In the genomic region with DNA sequence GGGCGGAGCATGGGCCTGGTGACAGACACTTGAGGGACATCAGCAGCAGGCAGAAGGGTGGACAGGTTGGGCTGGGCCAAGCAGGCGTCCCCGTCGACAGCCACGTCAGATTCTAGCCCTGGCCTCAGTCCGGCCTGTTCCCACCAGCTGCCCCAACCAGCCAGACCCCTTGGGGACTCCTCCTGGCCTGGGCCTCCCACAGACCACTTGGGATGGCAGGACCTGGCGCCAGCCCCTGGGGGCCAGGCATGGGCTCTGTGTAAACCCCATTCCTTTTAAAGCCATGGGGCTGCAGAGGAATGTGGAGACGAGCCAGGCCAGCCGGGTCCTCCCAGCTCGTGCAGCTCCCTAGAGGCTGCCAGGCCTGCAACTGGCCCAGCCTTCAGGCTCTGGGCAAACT, we compare ENCODE assay signal across 29 cellular contexts. TPM values are rescaled to one million over a fixed set of nuclear protein-coding genes. Genes with fewer than 3 reads are reported as not detected.
DNase-seq lines count a peak whose midpoint lies in the region; ATAC-seq, FAIRE-seq and TF ChIP-seq lines count a peak whose summit lies in the region.
"Had no signal": no experiment of that assay in that cellular context is flagged by ENCODE, and none has a peak within 500 bp of the region (broad histone marks: within the 10 kb centered on the region; RNA-seq: fewer than 3 reads in every experiment).

No MANE protein-coding gene starts in this region.

- no peak overlapping the region for H3K9ac ChIP-seq in GM12878 (ENCODE audit: control insufficient read depth, insufficient read depth, low read length)
- H3K9ac ChIP-seq: BLaER1 treated with 17β-estradiol and CSF1 and Interleukin-3, amounts not matched to agents 10 nM and 100 nM had no signal

- DNase-seq in GM12878 (ENCODE audit: low read depth, low spot score) (no peak), cardiac septum (ENCODE audit: low spot score) (peak; percentile 88), uterus (peak in 1 of 2 donors; percentile 57), medulla oblongata (ENCODE audit: extremely low spot score) (no peak), progenitor cell of endocrine pancreas (ENCODE audit: low spot score, unreplicated experiment) (no peak)
- DNase-seq in activated naive CD4-positive, alpha-beta T cell (lab: John Stamatoyannopoulos, UW) = no peak
- DNase-seq: activated B cell treated with CpG ODN at 0.5 μM for 24 hours; activated CD4-positive, alpha-beta T cell treated with anti-CD3 and anti-CD28 coated beads, Interleukin-2, amount 50 U/mL, for 1 hour; activated naive CD4-positive, alpha-beta T cell treated with anti-CD3 and anti-CD28 coated beads, Interleukin-2, amount 50 U/mL, for 16 hours; amniotic stem cell; COR-L47; endodermal cell; H9; left lung; midbrain; NCI-H1105; NCI-H1930; NCI-H526 treated with DMSO at 0.1 percent for 48 hours; ovary; right lobe of liver; stimulated activated CD4-positive, alpha-beta T cell treated with anti-CD3 and anti-CD28 coated beads, Interleukin-15, amount 100 ng/mL, for 24 hours; stimulated activated naive CD4-positive, alpha-beta T cell; thyroid gland had no signal

- H3K4me3 ChIP-seq in GM12878 (no peak overlapping the region), muscle layer of duodenum (ENCODE audit: low read depth in 1 of 2, low read length in 2 of 2) (no peak overlapping the region), uterus (no peak overlapping the region)
- H3K4me3 ChIP-seq: BLaER1 treated with 17β-estradiol and CSF1 and Interleukin-3, amounts not matched to agents 10 nM and 100 nM; left lung; ovary; right lobe of liver; SJSA1; thyroid gland had no signal

- 100% methylated on average over 10 of the region's 10 CpGs for WGBS in GM12878 (ENCODE audit: insufficient coverage, insufficient replicate concordance, low lambda C conversion rate, missing lambda C conversion rate)

- TF ChIP-seq CTCF in GM12878 (IDR thresholded peaks at IDR 0.05 in 2 of 3, conservative IDR thresholded peaks at IDR 0.05 in 1 of 3; ENCODE audit: control insufficient read depth in 2 of 3, extremely low read depth in 1 of 3, insufficient read depth in 1 of 3, low read depth in 3 of 3, low read length in 3 of 3) = no peak
- TF ChIP-seq CTCF in uterus (IDR thresholded peaks at IDR 0.05) = no peak
- TF ChIP-seq CTCF in progenitor cell of endocrine pancreas (IDR thresholded peaks at IDR 0.05; ENCODE audit: unreplicated experiment) = no peak

- H2AFZ ChIP-seq in GM12878 (ENCODE audit: control insufficient read depth, low read depth, low read length) = no peak overlapping the region

- no peak overlapping the region for H3K27ac ChIP-seq in GM12878 (ENCODE audit: control insufficient read depth, insufficient read depth)
- H3K27ac ChIP-seq in muscle layer of duodenum (ENCODE audit: low read length) = peak overlapping the region; percentile 39
- H3K27ac ChIP-seq in uterus = peak overlapping the region; percentile 64 to 65
- H3K27ac ChIP-seq: ovary, right lobe of liver, SJSA1, thyroid gland had no signal

- no TSS peak for BruUV-seq in GM12878 (replicated peaks; lab: Mats Ljungman, UMichigan)

- H3K9me3 Mint-ChIP-seq in progenitor cell of endocrine pancreas (ENCODE audit: low read depth) = no peaks in the 10 kb centered on the region
- H3K9me3 Mint-ChIP-seq: activated B cell treated with CpG ODN at 0.5 μM for 24 hours; endodermal cell; H9; natural killer cell treated with Interleukin-12 subunit alpha and Interleukin-12 subunit beta and Interleukin-15 and Interleukin-18, amount 100 ng/mL, for 72 hours had no signal

- no peak overlapping the region for H3K27ac Mint-ChIP-seq in progenitor cell of endocrine pancreas
- H3K27ac Mint-ChIP-seq: activated B cell treated with CpG ODN at 0.5 μM for 24 hours, endodermal cell had no signal

- H3K4me3 Mint-ChIP-seq in progenitor cell of endocrine pancreas (ENCODE audit: low read depth) = no peak overlapping the region
- H3K4me3 Mint-ChIP-seq: activated B cell treated with CpG ODN at 0.5 μM for 24 hours; endodermal cell; H9; natural killer cell treated with Interleukin-12 subunit alpha and Interleukin-12 subunit beta and Interleukin-15 and Interleukin-18, amount 100 ng/mL, for 72 hours had no signal

- POLR2A ChIA-PET in GM12878 (lab: Charles Lee) = no interaction called here

- no peaks in the 10 kb centered on the region for H3K4me1 ChIP-seq in GM12878 (ENCODE audit: control insufficient read depth, insufficient read depth, low read length)
- peaks cover 0 to 29% of the 10 kb centered on the region in 2 donors for H3K4me1 ChIP-seq in muscle layer of duodenum (ENCODE audit: control insufficient read depth in 1 of 2, insufficient read depth in 2 of 2, low read length in 2 of 2)
- H3K4me1 ChIP-seq in uterus = peaks cover 0 to 8% of the 10 kb centered on the region in 2 donors

- no peaks in the 10 kb centered on the region for H3K79me2 ChIP-seq in GM12878 (ENCODE audit: control insufficient read depth, insufficient read depth, low read length)

- H3K27me3 ChIP-seq in GM12878 (replicated peaks in 1 of 2; ENCODE audit: control insufficient read depth in 2 of 2, insufficient read depth in 2 of 2, low read length in 1 of 2) = no peaks in the 10 kb centered on the region
- H3K27me3 ChIP-seq in muscle layer of duodenum (ENCODE audit: low read depth, low read length) = no peaks in the 10 kb centered on the region
- H3K27me3 ChIP-seq in uterus = no peaks in the 10 kb centered on the region
- H3K27me3 ChIP-seq: BLaER1 treated with 17β-estradiol and CSF1 and Interleukin-3, amounts not matched to agents 10 nM and 100 nM; left lung; ovary; right lobe of liver; SJSA1; thyroid gland had no signal

- CTCF ChIA-PET in GM12878 (lab: Yijun Ruan, JAX) = interaction anchor here (0.9 to 8.9 kb wide), 4 partner anchors 21 to 166 kb away, joined by 3 to 94 read pairs (median 10); partner anchors contain the start of gene CABIN1

- H3K4me2 ChIP-seq in GM12878 (ENCODE audit: control insufficient read depth, insufficient read depth) = no peak overlapping the region
- H3K4me2 ChIP-seq: BLaER1 treated with 17β-estradiol and CSF1 and Interleukin-3, amounts not matched to agents 10 nM and 100 nM had no signal

- H3K9me3 ChIP-seq in GM12878 (replicated peaks; ENCODE audit: control insufficient read depth, insufficient read depth, low read length) (no peaks in the 10 kb centered on the region), muscle layer of duodenum (ENCODE audit: control insufficient read depth in 1 of 2, low read length in 2 of 2) (no peaks in the 10 kb centered on the region), uterus (no peaks in the 10 kb centered on the region)
- H3K9me3 ChIP-seq: BLaER1 treated with 17β-estradiol and CSF1 and Interleukin-3, amounts not matched to agents 10 nM and 100 nM; left lung; ovary; right lobe of liver; SJSA1; thyroid gland had no signal

- no peak for FAIRE-seq in GM12878 (lab: Jason Lieb, UNC)
- FAIRE-seq: G401.6, RCC 7860 had no signal

- no peaks in the 10 kb centered on the region for H3K27me3 Mint-ChIP-seq in progenitor cell of endocrine pancreas
- H3K27me3 Mint-ChIP-seq: activated B cell treated with CpG ODN at 0.5 μM for 24 hours; natural killer cell treated with Interleukin-12 subunit alpha and Interleukin-12 subunit beta and Interleukin-15 and Interleukin-18, amount 100 ng/mL, for 72 hours had no signal

- no peaks in the 10 kb centered on the region for H3K4me1 Mint-ChIP-seq in progenitor cell of endocrine pancreas (ENCODE audit: low read depth)
- H3K4me1 Mint-ChIP-seq: activated B cell treated with CpG ODN at 0.5 μM for 24 hours, endodermal cell had no signal

- RAD21 ChIA-PET in GM12878 (lab: Charles Lee; ENCODE audit: unreplicated experiment) = interaction anchor here (1.3 kb wide), 1 partner anchor 19 kb away, joined by 3 read pairs; no protein-coding TSS in a partner anchor

- no peak for TF ChIP-seq EP300 in GM12878 (IDR thresholded peaks at IDR 0.05; ENCODE audit: borderline replicate concordance in 1 of 2, control insufficient read depth in 1 of 2, low read depth in 2 of 2, low read length in 2 of 2)

- H3K36me3 ChIP-seq in GM12878 (ENCODE audit: control insufficient read depth in 2 of 2, insufficient read depth in 2 of 2, low read length in 1 of 2) (peaks cover 4 to 11% of the 10 kb centered on the region in 2 experiments; a peak in 3 of 4 replicates), muscle layer of duodenum (ENCODE audit: control insufficient read depth in 1 of 2, insufficient read depth in 2 of 2, low read length in 2 of 2) (peaks cover 17 to 33% of the 10 kb centered on the region in 2 donors), uterus (no peaks in the 10 kb centered on the region)
- H3K36me3 ChIP-seq: ovary had no signal

- TF ChIP-seq POLR2A in GM12878 (IDR thresholded peaks at IDR 0.05; ENCODE audit: low read depth, low read length) (0 out of 2 replicates have a peak, but pooled peaks have one; percentile 20), uterus (IDR thresholded peaks at IDR 0.05) (no peak)

- H4K20me1 ChIP-seq in GM12878 (ENCODE audit: control insufficient read depth, insufficient read depth) = no peaks in the 10 kb centered on the region

- no peak for TF ChIP-seq RAD21 in GM12878 (IDR thresholded peaks at IDR 0.05; ENCODE audit: insufficient read depth, low read depth, low read length)

- ATAC-seq in GM12878 = no peak
- ATAC-seq: left lung; natural killer cell treated with Interleukin-12 subunit alpha and Interleukin-12 subunit beta and Interleukin-15 and Interleukin-18, amount 100 ng/mL, for 72 hours; right lobe of liver had no signal

- intact Hi-C loops in GM12878 (cut with micrococcal nuclease; ENCODE audit: unreplicated experiment) = loop anchor here (5.0 to 10.0 kb wide), 3 partner anchors 69 to 222 kb away; no protein-coding TSS in a partner anchor
- intact Hi-C loops in cardiac septum (cut with DNase I) = loop anchor here (5.0 kb wide), 1 partner anchor 169 kb away; the partner anchor contains the start of gene GSTT4
- intact Hi-C loops in uterus (cut with DNase I; ENCODE audit: low total_unique reads) = loop anchor here (10.0 kb wide), 1 partner anchor 72 kb away; no protein-coding TSS in a partner anchor

- in situ Hi-C loops in GM12878 (cut with MboI) = no loop called here

- SMC1A ChIA-PET in GM12878 (lab: Charles Lee; ENCODE audit: uncharacterized antibody, unreplicated experiment) = interaction anchor here (2.0 kb wide), 1 partner anchor 67 kb away, joined by 7 read pairs; no protein-coding TSS in a partner anchor

- H3K36me3 Mint-ChIP-seq in progenitor cell of endocrine pancreas (ENCODE audit: insufficient read depth) = peaks cover 1% of the 10 kb centered on the region
- H3K36me3 Mint-ChIP-seq: natural killer cell treated with Interleukin-12 subunit alpha and Interleukin-12 subunit beta and Interleukin-15 and Interleukin-18, amount 100 ng/mL, for 72 hours had no signal

RNA-seq across cellular contexts. Expression of gene SUSD2, which starts 4.7 kb away (rescaled TPM):
- 0.44 and 0.54 TPM in 2 replicates for total RNA-seq in GM12878 (2013; cell fraction: nucleolus; rRNA removed)
- 0.11 TPM in 1 of 2 replicates, not detected in the other for total RNA-seq in GM12878 (2014; rRNA removed)
- not detected in 2 replicates for total RNA-seq in GM12878 (2014; rRNA removed; fragmentation: Illumina TruSeq; extraction: Trizol)
- total RNA-seq in GM12878 (2021) = 0.11 and 0.31 TPM in 2 replicates
- not detected for polyA plus RNA-seq in GM12878 (2011; ENCODE audit: low read depth)
- 0.06 and 0.12 TPM in 2 replicates for polyA plus RNA-seq in GM12878 (2011; rRNA removed)
- polyA plus RNA-seq in GM12878 (2011; cell fraction: cytosol; rRNA removed) = 0.16 and 0.22 TPM in 2 replicates
- polyA plus RNA-seq in GM12878 (2011; cell fraction: nucleus; rRNA removed) = 1.3 and 1.4 TPM in 2 replicates
- 0.03 and 0.04 TPM in 2 replicates for polyA plus RNA-seq in GM12878 (2012)
- polyA plus RNA-seq in GM12878 (2014; fragmentation: Illumina TruSeq; extraction: Trizol) = not detected in 2 replicates
- polyA plus RNA-seq in GM12878 (2014; fragmentation: Nextera tagmentation; extraction: Ambion mirVana) = not detected
- polyA plus RNA-seq in GM12878 (2014; rRNA removed) = 0.04 and 0.08 TPM in 2 replicates
- under 1 TPM in 1 of 2 experiments, not detected in 1; 0.05 TPM for polyA plus RNA-seq in GM12878 (2016; fragmentation: Nextera tagmentation; extraction: Ambion mirVana)
- 0.21 and 0.22 TPM in 2 replicates for polyA minus RNA-seq in GM12878 (2011; rRNA and poly(A)+ RNA removed)
- polyA minus RNA-seq in GM12878 (2011; cell fraction: cytosol; rRNA and poly(A)+ RNA removed) = not detected in 2 replicates
- polyA minus RNA-seq in GM12878 (2011; cell fraction: nucleus; rRNA and poly(A)+ RNA removed) = 0.60 and 0.86 TPM in 2 replicates
- total RNA-seq in cardiac septum = 3.1 TPM
- total RNA-seq in uterus = 10 to 100 TPM in 1 of 4 donors, 1 to 10 TPM in 2, under 1 TPM in 1; 0.88 to 17.6 (median 2.8) TPM
- total RNA-seq in progenitor cell of endocrine pancreas = 0.75 and 0.79 TPM in 2 replicates
